Comparison of ENCODE assay signal across 5 cellular contexts in the genomic region with DNA sequence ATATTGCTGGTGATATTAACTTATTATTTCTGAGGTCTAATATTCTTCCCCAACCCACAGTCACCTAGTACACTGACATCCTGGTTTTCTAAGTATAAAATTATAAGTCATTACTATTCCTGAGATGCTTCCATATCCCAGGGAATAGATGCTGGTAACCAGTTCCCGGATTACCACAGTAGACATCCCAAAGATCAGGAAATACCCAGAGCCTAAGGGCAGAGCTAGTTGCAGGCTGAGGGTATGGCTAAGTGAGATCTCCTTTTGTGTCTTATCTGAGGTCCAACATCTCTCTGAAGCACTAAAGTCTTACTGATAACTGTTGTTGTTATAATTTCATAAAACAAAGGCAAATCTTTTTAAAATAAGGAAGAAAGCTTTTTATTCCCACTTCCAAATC.
"Had no signal": no experiment of that assay in that cellular context is flagged by ENCODE, and none has a peak within 500 bp of the region (broad histone marks: within the 10 kb centered on the region; RNA-seq: fewer than 3 reads in every experiment).

No MANE protein-coding gene starts in this region.

- DNase-seq: GM23248, GOT3, H7 had no signal

- H3K9ac ChIP-seq: GM23248 had no signal

- H3K27ac ChIP-seq: GM23248, HL-60 had no signal

- H3K36me3 ChIP-seq: HAP-1 had no signal

- H2AFZ ChIP-seq: GM23248 had no signal

- H3K4me1 ChIP-seq: HAP-1 had no signal

- H3K4me3 ChIP-seq: GM23248, HAP-1 had no signal

- H3K9me3 ChIP-seq: HAP-1 had no signal
